ENCODE assay signal across 8 cellular contexts in genomic region chr7:1044189-1045037, GRCh38. TPM values are rescaled to one million over a fixed set of nuclear protein-coding genes. Genes with fewer than 3 reads are reported as not detected.
A peak's percentile ranks its signal among the peaks of the same experiment; 100 is the strongest.
DNase-seq lines count a peak whose midpoint lies in the region; ATAC-seq and TF ChIP-seq lines count a peak whose summit lies in the region.

TSS of gene GPR146 (plus strand) at chr7:1044546. CDS start at chr7:1057516, 12,970 bp downstream.

- H3K4me3 ChIP-seq in liver (ENCODE audit: low read depth in 1 of 3, low read length in 3 of 3): peak within 1 kb of the TSS; percentile 56 to 88 (median 62)

- H3K27me3 Mint-ChIP-seq in CD14-positive monocyte (ENCODE audit: low read depth in 3 of 3): peaks cover 16 to 20% (median 19%) of the 10 kb centered on the region in 3 donors
- no peaks in the 10 kb centered on the region for H3K27me3 Mint-ChIP-seq in activated CD4-positive, alpha-beta T cell treated with anti-CD3 and anti-CD28 coated beads, Interleukin-2, amount 10 ng/mL, durations not matched to agents 7 days and 5 days

- H3K27ac ChIP-seq in liver (ENCODE audit: low read depth in 1 of 2, low read length in 2 of 2): peak within 1 kb of the TSS; percentile 85 to 95

- DNase-seq in CD14-positive monocyte (ENCODE audit: low spot score) (peak; percentile 84), NCI-H69 (lab: John Stamatoyannopoulos, UW) (peak; percentile 98), dedifferentiated amniotic fluid mesenchymal stem cell (ENCODE audit: extremely low spot score) (peak; percentile 98)
- peak; percentile 90 for DNase-seq in activated CD4-positive, alpha-beta T cell treated with anti-CD3 and anti-CD28 coated beads, Interleukin-2, amount 10 ng/mL, durations not matched to agents 7 days and 5 days
- DNase-seq in stimulated activated CD4-positive, alpha-beta T cell treated with anti-CD3 and anti-CD28 coated beads, Interleukin-4, amount 100 ng/mL, for 1 hour: peak; percentile 95

- peak; percentile 4 to 23 for TF ChIP-seq RAD21 in liver (IDR thresholded peaks at IDR 0.05)

- H3K36me3 Mint-ChIP-seq in CD14-positive monocyte: peaks cover 0 to 10% of the 10 kb centered on the region in 2 donors
- H3K36me3 Mint-ChIP-seq in activated CD4-positive, alpha-beta T cell treated with anti-CD3 and anti-CD28 coated beads, Interleukin-2, amount 10 ng/mL, durations not matched to agents 7 days and 5 days (ENCODE audit: low read depth): peaks cover 3% of the 10 kb centered on the region

- under 1% methylated on average over 74 of the region's 74 CpGs for WGBS in liver

- peaks cover 29% of the 10 kb centered on the region for H3K4me1 Mint-ChIP-seq in CD14-positive monocyte
- H3K4me1 Mint-ChIP-seq in activated CD4-positive, alpha-beta T cell treated with anti-CD3 and anti-CD28 coated beads, Interleukin-2, amount 10 ng/mL, durations not matched to agents 7 days and 5 days: peaks cover 73% of the 10 kb centered on the region

- intact Hi-C loops in CD14-positive monocyte (cut with micrococcal nuclease): loop anchor here (1.0 to 5.0 kb wide), 3 partner anchors 15 to 118 kb away; partner anchors contain the start of gene ZFAND2A (in 1 of the 2)

- ATAC-seq in GM19324 (IDR thresholded peaks at IDR 0.05; ENCODE audit: low FRiP score, unreplicated experiment): peak; percentile 94
- peak; percentile 86 for ATAC-seq in HG03460 (IDR thresholded peaks at IDR 0.05; ENCODE audit: unreplicated experiment)

- TF ChIP-seq CTCF in CD14-positive monocyte (IDR thresholded peaks at IDR 0.05): peak; percentile 76
- TF ChIP-seq CTCF in liver (IDR thresholded peaks at IDR 0.05; ENCODE audit: low read depth, low read length, missing input control): peak; percentile 37

- CTCF ChIA-PET in activated CD4-positive, alpha-beta T cell treated with anti-CD3 and anti-CD28 coated beads, Interleukin-2, amount 10 ng/mL, durations not matched to agents 7 days and 5 days (lab: Charles Lee): interaction anchor here (1.0 to 3.8 kb wide), 10 partner anchors 9 to 131 kb away, joined by 3 to 21 read pairs (median 4); no protein-coding TSS in a partner anchor

- no peaks in the 10 kb centered on the region for H3K27me3 ChIP-seq in liver (ENCODE audit: control insufficient read depth in 4 of 4, insufficient read depth in 4 of 4, low read length in 3 of 4)

- peak within 1 kb of the TSS; percentile 56 to 90 (median 80) for H3K27ac Mint-ChIP-seq in CD14-positive monocyte
- peak within 1 kb of the TSS; percentile 88 for H3K27ac Mint-ChIP-seq in activated CD4-positive, alpha-beta T cell treated with anti-CD3 and anti-CD28 coated beads, Interleukin-2, amount 10 ng/mL, durations not matched to agents 7 days and 5 days

- peak within 1 kb of the TSS; percentile 66 to 99 for H3K9ac ChIP-seq in liver (ENCODE audit: low read depth in 1 of 2, low read length in 2 of 2)

- H3K9me3 Mint-ChIP-seq in CD14-positive monocyte: peaks cover 0 to 3% (median 0%) of the 10 kb centered on the region in 7 donors
- H3K9me3 Mint-ChIP-seq in activated CD4-positive, alpha-beta T cell treated with anti-CD3 and anti-CD28 coated beads, Interleukin-2, amount 10 ng/mL, durations not matched to agents 7 days and 5 days: no peaks in the 10 kb centered on the region

- no peaks in the 10 kb centered on the region for H3K9me3 ChIP-seq in liver (ENCODE audit: control insufficient read depth in 4 of 4, low read length in 3 of 4)

- peak within 1 kb of the TSS; percentile 76 to 83 for H3K4me3 Mint-ChIP-seq in CD14-positive monocyte
- H3K4me3 Mint-ChIP-seq in activated CD4-positive, alpha-beta T cell treated with anti-CD3 and anti-CD28 coated beads, Interleukin-2, amount 10 ng/mL, durations not matched to agents 7 days and 5 days: peak within 1 kb of the TSS; percentile 81

- no peaks in the 10 kb centered on the region for H3K36me3 ChIP-seq in liver (ENCODE audit: control insufficient read depth in 4 of 4, insufficient read depth in 3 of 4, low read depth in 1 of 4, low read length in 3 of 4)

- POLR2A ChIA-PET in activated CD4-positive, alpha-beta T cell treated with anti-CD3 and anti-CD28 coated beads, Interleukin-2, amount 10 ng/mL, durations not matched to agents 7 days and 5 days (lab: Charles Lee): no interaction called here

- H3K4me1 ChIP-seq in liver (ENCODE audit: control insufficient read depth in 4 of 4, insufficient read depth in 4 of 4, low read length in 3 of 4): peaks cover 22 to 64% (median 49%) of the 10 kb centered on the region in 4 donors

TF ChIP-seq in liver, 16 proteins besides CTCF, POLR2A, EP300 and RAD21:
- TF ChIP-seq ATF3 (IDR thresholded peaks at IDR 0.05) (no peak), SP1 (IDR thresholded peaks at IDR 0.05) (peak; percentile 56), RXRA (IDR thresholded peaks at IDR 0.05) (peak; percentile 65 to 73), FOXA1 (IDR thresholded peaks at IDR 0.05) (no peak), MAX (IDR thresholded peaks at IDR 0.05) (peak; percentile 41), YY1 (IDR thresholded peaks at IDR 0.05) (peak; percentile 32), REST (IDR thresholded peaks at IDR 0.05) (peak; percentile 65), ZBTB33 (IDR thresholded peaks at IDR 0.05) (peak; percentile 95)

RNA-seq across cellular contexts. Expression of gene GPR146, which starts in this region (rescaled TPM):
- polyA plus RNA-seq in CD14-positive monocyte (under 1 TPM; 0.48 TPM), liver (10 to 100 TPM; 15.5 to 25.4 TPM)
- 10 to 100 TPM; 13.3 to 13.8 TPM for total RNA-seq in activated CD4-positive, alpha-beta T cell treated with anti-CD3 and anti-CD28 coated beads, Interleukin-2, amount 10 ng/mL, durations not matched to agents 7 days and 5 days
- 10 to 100 TPM; 27.9 to 33.5 TPM for total RNA-seq in liver

Comparison
In these comparisons a context has a peak if more than half of its experiments do, and no peak if none do; other contexts are left out.
1. Peak in every context shown above with its lines: DNase-seq, ATAC-seq, H3K4me3 ChIP-seq and H3K27ac ChIP-seq.
2. RNA of gene GPR146 (polyA plus RNA-seq): 15.5 to 25.4 TPM in liver; 0.48 TPM in CD14-positive monocyte; every median in the first group is over 10 times any median in the second.
3. Peak in DNase-seq in CD14-positive monocyte; RNA of the gene not detected or under 1 TPM.